9 cellular contexts compared by ENCODE assay signal in genomic region chr17:29615048-29615385, GRCh38. TPM values are rescaled to one million over a fixed set of nuclear protein-coding genes. Genes with fewer than 3 reads are reported as not detected.
DNase-seq lines count a peak whose midpoint lies in the region; ATAC-seq and TF ChIP-seq lines count a peak whose summit lies in the region.
"Had no signal": no experiment of that assay in that cellular context is flagged by ENCODE, and none has a peak within 500 bp of the region (broad histone marks: within the 10 kb centered on the region; RNA-seq: fewer than 3 reads in every experiment).

No MANE protein-coding gene starts in this region.

- H3K9me3 ChIP-seq in CD8-positive, alpha-beta T cell (ENCODE audit: low read length), result no peaks in the 10 kb centered on the region
- no peaks in the 10 kb centered on the region for H3K9me3 ChIP-seq in stomach smooth muscle (ENCODE audit: control insufficient read depth in 2 of 2, low read length in 2 of 2)
- H3K9me3 ChIP-seq: thyroid gland had no signal

- H3K27ac Mint-ChIP-seq in CD8-positive, alpha-beta T cell, result peak overlapping the region; percentile 91
- no peak overlapping the region for H3K27ac Mint-ChIP-seq in activated naive CD4-positive, alpha-beta T cell treated with anti-CD3 and anti-CD28 coated beads, Interleukin-2, amount 50 U/mL, for 24 hours

- peak; percentile 51 to 89 (median 73) for DNase-seq in CD8-positive, alpha-beta T cell
- DNase-seq in NAMALWA (ENCODE audit: low spot score) (peak; percentile 64), iris pigment epithelial cell (ENCODE audit: low read depth) (peak; percentile 40), NCI-H226 (no peak), NCI-H1436 treated with DMSO at 0.1 percent for 48 hours (lab: John Stamatoyannopoulos, UW) (no peak), NCI-H2081 (lab: John Stamatoyannopoulos, UW) (no peak)

- intact Hi-C loops in CD8-positive, alpha-beta T cell (cut with DNase I, micrococcal nuclease), result loop anchor here (1.0 to 10.0 kb wide), 8 partner anchors 26 to 763 kb away; partner anchors contain the start of genes GIT1 (in 2 of the 2), ABHD15 (in 1 of the 2), CPD (in 1 of the 2) and SSH2 (in 1 of the 2)

- H3K4me1 Mint-ChIP-seq in CD8-positive, alpha-beta T cell (ENCODE audit: low read depth), result peaks cover 33% of the 10 kb centered on the region
- peaks cover 32% of the 10 kb centered on the region for H3K4me1 Mint-ChIP-seq in activated naive CD4-positive, alpha-beta T cell treated with anti-CD3 and anti-CD28 coated beads, Interleukin-2, amount 50 U/mL, for 24 hours

- no peaks in the 10 kb centered on the region for H3K27me3 ChIP-seq in CD8-positive, alpha-beta T cell (ENCODE audit: insufficient read depth, low read length)
- H3K27me3 ChIP-seq in stomach smooth muscle (ENCODE audit: control insufficient read depth in 1 of 2, insufficient read depth in 2 of 2, low read length in 2 of 2), result no peaks in the 10 kb centered on the region
- H3K27me3 ChIP-seq: thyroid gland had no signal

- TF ChIP-seq CTCF in CD8-positive, alpha-beta T cell (IDR thresholded peaks at IDR 0.05), result no peak

- POLR2A ChIA-PET in CD8-positive, alpha-beta T cell (lab: Charles Lee), result interaction anchor here (0.8 to 6.0 kb wide), 6 partner anchors 22 to 321 kb away, joined by 3 to 63 read pairs (median 4); partner anchors contain the start of genes ABHD15, ANKRD13B, NUFIP2 and TP53I13

- H3K36me3 ChIP-seq in CD8-positive, alpha-beta T cell (ENCODE audit: insufficient read depth, low read length), result no peaks in the 10 kb centered on the region
- no peaks in the 10 kb centered on the region for H3K36me3 ChIP-seq in stomach smooth muscle (ENCODE audit: control insufficient read depth in 2 of 2, insufficient read depth in 2 of 2, low read length in 2 of 2)
- H3K36me3 ChIP-seq: thyroid gland had no signal

- no peaks in the 10 kb centered on the region for H3K36me3 Mint-ChIP-seq in CD8-positive, alpha-beta T cell
- H3K36me3 Mint-ChIP-seq in activated naive CD4-positive, alpha-beta T cell treated with anti-CD3 and anti-CD28 coated beads, Interleukin-2, amount 50 U/mL, for 24 hours, result no peaks in the 10 kb centered on the region

- no peak overlapping the region for H3K9ac ChIP-seq in stomach smooth muscle (ENCODE audit: low read length in 2 of 2)

- peak overlapping the region; percentile 90 for H3K4me3 Mint-ChIP-seq in CD8-positive, alpha-beta T cell
- peak overlapping the region; percentile 86 for H3K4me3 Mint-ChIP-seq in activated naive CD4-positive, alpha-beta T cell treated with anti-CD3 and anti-CD28 coated beads, Interleukin-2, amount 50 U/mL, for 24 hours

- no peaks in the 10 kb centered on the region for H3K27me3 Mint-ChIP-seq in CD8-positive, alpha-beta T cell (ENCODE audit: low read depth)
- no peaks in the 10 kb centered on the region for H3K27me3 Mint-ChIP-seq in activated naive CD4-positive, alpha-beta T cell treated with anti-CD3 and anti-CD28 coated beads, Interleukin-2, amount 50 U/mL, for 24 hours

- ATAC-seq in CD8-positive, alpha-beta T cell, result peak; percentile 53

- peaks cover 52% of the 10 kb centered on the region for H3K4me1 ChIP-seq in CD8-positive, alpha-beta T cell (ENCODE audit: insufficient read depth, low read length)
- H3K4me1 ChIP-seq in stomach smooth muscle (ENCODE audit: control insufficient read depth, insufficient read depth, low read length), result peaks cover 72% of the 10 kb centered on the region

- H3K4me3 ChIP-seq in CD8-positive, alpha-beta T cell (ENCODE audit: low read depth, low read length), result peak overlapping the region; percentile 82
- peak overlapping the region; percentile 40 to 69 for H3K4me3 ChIP-seq in stomach smooth muscle (ENCODE audit: low read length in 2 of 2)

- H3K27ac ChIP-seq in CD8-positive, alpha-beta T cell (ENCODE audit: low read depth, low read length), result peak overlapping the region; percentile 44
- H3K27ac ChIP-seq in stomach smooth muscle (ENCODE audit: low read length), result no peak overlapping the region

- CTCF ChIA-PET in CD8-positive, alpha-beta T cell (lab: Charles Lee), result interaction anchor here (0.5 to 10.9 kb wide), 11 partner anchors 10 to 260 kb away, joined by 3 to 216 read pairs (median 4); partner anchors contain the start of gene ANKRD13B

- H3K9me3 Mint-ChIP-seq in CD8-positive, alpha-beta T cell, result no peaks in the 10 kb centered on the region
- H3K9me3 Mint-ChIP-seq in activated naive CD4-positive, alpha-beta T cell treated with anti-CD3 and anti-CD28 coated beads, Interleukin-2, amount 50 U/mL, for 24 hours, result no peaks in the 10 kb centered on the region

RNA-seq across cellular contexts. Expression of gene CORO6, which starts 7.7 kb away (rescaled TPM):
- total RNA-seq in CD8-positive, alpha-beta T cell, result 1 to 10 TPM; 1.2 to 1.7 TPM

RNA-seq across cellular contexts. Expression of gene ANKRD13B, which starts 22.1 kb away (rescaled TPM):
- total RNA-seq in CD8-positive, alpha-beta T cell, result 1 to 10 TPM in 1 of 2 experiments, under 1 TPM in 1; 0.83 to 1.3 TPM

RNA-seq across cellular contexts. Expression of gene GIT1, which starts 25.6 kb away (rescaled TPM):
- 10 to 100 TPM; 25.8 to 27.0 TPM for total RNA-seq in CD8-positive, alpha-beta T cell

RNA-seq across cellular contexts. Expression of gene TP53I13, which starts 46.5 kb away (rescaled TPM):
- 10 to 100 TPM; 50.2 to 54.1 TPM for total RNA-seq in CD8-positive, alpha-beta T cell

RNA-seq across cellular contexts. Expression of gene ABHD15, which starts 48.2 kb away (rescaled TPM):
- total RNA-seq in CD8-positive, alpha-beta T cell, result 1 to 10 TPM; 8.3 to 8.7 TPM

Comparison
In these comparisons a context has a peak if more than half of its experiments do, and no peak if none do; other contexts are left out.
1. DNase-seq: peak in CD8-positive, alpha-beta T cell (7 of 7), NAMALWA (single experiment) and iris pigment epithelial cell (single experiment); none in NCI-H226 (single experiment), NCI-H1436 treated with DMSO at 0.1 percent for 48 hours (single experiment) and NCI-H2081 (0 of 2).